ENCODE assay signal across 8 cellular contexts in the genomic region with DNA sequence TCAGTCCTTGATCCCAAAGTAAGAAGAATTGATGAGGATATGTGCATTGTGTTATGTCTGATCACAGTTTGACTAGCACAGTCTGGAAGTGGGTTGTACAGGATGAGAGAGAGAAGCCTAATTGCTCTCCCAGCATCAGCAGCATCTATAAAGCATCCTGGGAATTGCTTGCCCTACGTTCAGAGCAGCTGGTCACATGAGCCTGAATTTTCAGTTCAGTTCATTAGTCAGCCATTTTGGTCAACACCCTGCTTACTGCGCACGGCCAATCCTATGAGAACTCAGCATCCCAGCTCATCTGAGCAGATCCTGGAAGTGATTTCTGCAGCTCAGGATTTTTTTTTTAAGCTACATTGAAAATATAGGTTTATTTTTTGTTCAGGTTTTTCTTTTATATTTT. TPM values are rescaled to one million over a fixed set of nuclear protein-coding genes. Genes with fewer than 3 reads are reported as not detected.
A peak's percentile ranks its signal among the peaks of the same experiment; 100 is the strongest.
DNase-seq lines count a peak whose midpoint lies in the region; ATAC-seq and TF ChIP-seq lines count a peak whose summit lies in the region.

A gene with protein sequence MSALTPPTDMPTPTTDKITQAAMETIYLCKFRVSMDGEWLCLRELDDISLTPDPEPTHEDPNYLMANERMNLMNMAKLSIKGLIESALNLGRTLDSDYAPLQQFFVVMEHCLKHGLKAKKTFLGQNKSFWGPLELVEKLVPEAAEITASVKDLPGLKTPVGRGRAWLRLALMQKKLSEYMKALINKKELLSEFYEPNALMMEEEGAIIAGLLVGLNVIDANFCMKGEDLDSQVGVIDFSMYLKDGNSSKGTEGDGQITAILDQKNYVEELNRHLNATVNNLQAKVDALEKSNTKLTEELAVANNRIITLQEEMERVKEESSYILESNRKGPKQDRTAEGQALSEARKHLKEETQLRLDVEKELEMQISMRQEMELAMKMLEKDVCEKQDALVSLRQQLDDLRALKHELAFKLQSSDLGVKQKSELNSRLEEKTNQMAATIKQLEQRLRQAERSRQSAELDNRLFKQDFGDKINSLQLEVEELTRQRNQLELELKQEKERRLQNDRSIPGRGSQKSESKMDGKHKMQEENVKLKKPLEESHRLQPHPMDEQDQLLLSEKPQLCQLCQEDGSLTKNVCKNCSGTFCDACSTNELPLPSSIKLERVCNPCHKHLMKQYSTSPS (plus strand): TSS at position 218 of the 400 bp plus-strand sequence. CDS start 610 bp downstream, outside the sequence.

- peak within 1 kb of the TSS; percentile 92 for H3K27ac Mint-ChIP-seq in neural crest cell (ENCODE audit: unreplicated experiment)

- no peak for ATAC-seq in GM18520 (IDR thresholded peaks at IDR 0.05; ENCODE audit: unreplicated experiment)
- no peak for ATAC-seq in GM21526 (IDR thresholded peaks at IDR 0.05; ENCODE audit: low FRiP score, unreplicated experiment)

- no peaks in the 10 kb centered on the region for H3K9me3 Mint-ChIP-seq in neural crest cell

- TF ChIP-seq CTCF in WI38 (IDR thresholded peaks at IDR 0.05; ENCODE audit: low read depth, low read length): no peak
- no peak for TF ChIP-seq CTCF in foreskin fibroblast (IDR thresholded peaks at IDR 0.05; ENCODE audit: low read depth, low read length)
- no peak for TF ChIP-seq CTCF in neural crest cell (conservative IDR thresholded peaks at IDR 0.05)

- H3K4me3 ChIP-seq in WI38 (ENCODE audit: low read depth, low read length) (peak within 1 kb of the TSS; percentile 56), foreskin fibroblast (ENCODE audit: low read depth in 1 of 2, low read length in 2 of 2) (peak within 1 kb of the TSS; percentile 77)

- peaks cover 36% of the 10 kb centered on the region for H3K4me1 Mint-ChIP-seq in neural crest cell

- H3K36me3 Mint-ChIP-seq in neural crest cell (ENCODE audit: low read depth): no peaks in the 10 kb centered on the region

- H3K4me3 Mint-ChIP-seq in neural crest cell: peak within 1 kb of the TSS; percentile 89

- H3K27me3 Mint-ChIP-seq in neural crest cell (ENCODE audit: low read depth): no peaks in the 10 kb centered on the region

- peak; percentile 91 for DNase-seq in COR-L47 (lab: John Stamatoyannopoulos, UW)
- DNase-seq in NCI-H1417 treated with DMSO at 0.1 percent for 48 hours (lab: John Stamatoyannopoulos, UW): peak; percentile 80
- peak; percentile 92 to 96 for DNase-seq in foreskin fibroblast
- no peak for DNase-seq in neural crest cell (ENCODE audit: low read depth, low spot score)
- no peak for DNase-seq in activated effector memory CD4-positive, alpha-beta T cell treated with Interleukin-2 at 50 U/mL for 16 hours

RNA-seq across cellular contexts. Expression of the gene that starts here (rescaled TPM):
- total RNA-seq in neural crest cell: 87.7 and 98.8 TPM in 2 replicates

Comparison
In these comparisons a context has a peak if more than half of its experiments do, and no peak if none do; other contexts are left out.
1. DNase-seq: peak in COR-L47 (single experiment), NCI-H1417 treated with DMSO at 0.1 percent for 48 hours (single experiment) and foreskin fibroblast (2 of 2); none in neural crest cell (single experiment) and activated effector memory CD4-positive, alpha-beta T cell treated with Interleukin-2 at 50 U/mL for 16 hours (single experiment).